In genomic region chr7:96322847-96323461, GRCh38 we compare ENCODE assay signal across 11 cellular contexts. TPM values are rescaled to one million over a fixed set of nuclear protein-coding genes. Genes with fewer than 3 reads are reported as not detected.
DNase-seq lines count a peak whose midpoint lies in the region; ATAC-seq and TF ChIP-seq lines count a peak whose summit lies in the region.
"Had no signal": no experiment of that assay in that cellular context is flagged by ENCODE, and none has a peak within 500 bp of the region (broad histone marks: within the 10 kb centered on the region; RNA-seq: fewer than 3 reads in every experiment).

No MANE protein-coding gene starts in this region.

- no peaks in the 10 kb centered on the region for H3K27me3 ChIP-seq in iPS-20b (ENCODE audit: insufficient read depth, low read length)
- no peaks in the 10 kb centered on the region for H3K27me3 ChIP-seq in dorsolateral prefrontal cortex
- H3K27me3 ChIP-seq: body of pancreas, vagina had no signal

- H3K4me3 ChIP-seq in iPS-20b (ENCODE audit: low read length) (peak overlapping the region; percentile 69; the same call in 1 of the 2 replicates), dorsolateral prefrontal cortex (peak overlapping the region in 13 of 59 donors; percentile 68 to 98 (median 91))
- H3K4me3 ChIP-seq: body of pancreas had no signal

- no peaks in the 10 kb centered on the region for H3K36me3 ChIP-seq in iPS-20b (ENCODE audit: insufficient read depth, low read depth, low read length)
- H3K36me3 ChIP-seq: vagina had no signal

- H3K9me3 Mint-ChIP-seq in WTC11, result peaks cover 10% of the 10 kb centered on the region
- peaks cover 0 to 12% of the 10 kb centered on the region in 2 donors for H3K9me3 Mint-ChIP-seq in stimulated activated naive CD8-positive, alpha-beta T cell treated with anti-CD3 and anti-CD28 coated beads, Interleukin-15, amount 100 ng/mL, for 72 hours

- POLR2A ChIA-PET in WTC11 (lab: Charles Lee), result interaction anchor here (0.7 kb wide), 1 partner anchor 405 kb away, joined by 3 read pairs; no protein-coding TSS in a partner anchor

- no peaks in the 10 kb centered on the region for H3K9me3 ChIP-seq in iPS-20b (ENCODE audit: insufficient read depth, low read depth, low read length)
- H3K9me3 ChIP-seq: body of pancreas, vagina had no signal

- peak; percentile 12 for DNase-seq in activated naive CD4-positive, alpha-beta T cell treated with Interleukin-2 at 50 U/mL for 16 hours
- DNase-seq in activated naive CD4-positive, alpha-beta T cell treated with anti-CD3 and anti-CD28 coated beads, Interleukin-2, amount 50 U/mL, for 16 hours, result no peak
- DNase-seq in WTC11 (ENCODE audit: low spot score) (no peak), cerebellar nuclear complex (lab: John Stamatoyannopoulos, UW) (no peak), dorsolateral prefrontal cortex (no peak)
- peak in 1 of 2 donors; percentile 50 for DNase-seq in stimulated activated naive CD8-positive, alpha-beta T cell treated with anti-CD3 and anti-CD28 coated beads, Interleukin-15, amount 100 ng/mL, for 72 hours
- no peak for DNase-seq in effector CD4-positive, alpha-beta T cell
- DNase-seq: body of pancreas had no signal

- no peak for TF ChIP-seq CTCF in WTC11 (IDR thresholded peaks at IDR 0.05)
- TF ChIP-seq CTCF in dorsolateral prefrontal cortex (IDR thresholded peaks at IDR 0.05 in 54 of 56, conservative IDR thresholded peaks at IDR 0.05 in 2 of 56; ENCODE audit: low read depth in 1 of 56, partially characterized antibody in 56 of 56), result no peak

- no peak overlapping the region for H3K9ac ChIP-seq in iPS-20b (ENCODE audit: low read depth, low read length)

- H3K4me1 ChIP-seq in iPS-20b (ENCODE audit: insufficient read depth, low read length), result peaks cover 13% of the 10 kb centered on the region; the same call in 1 of the 2 replicates

- H3K27me3 Mint-ChIP-seq in WTC11 (ENCODE audit: low read depth), result peaks cover 4% of the 10 kb centered on the region; the same call in 1 of the 2 replicates
- peaks cover 20% of the 10 kb centered on the region for H3K27me3 Mint-ChIP-seq in stimulated activated naive CD8-positive, alpha-beta T cell treated with anti-CD3 and anti-CD28 coated beads, Interleukin-15, amount 100 ng/mL, for 72 hours

- H3K4me1 Mint-ChIP-seq in WTC11, result peaks cover 33% of the 10 kb centered on the region
- peaks cover 45% of the 10 kb centered on the region for H3K4me1 Mint-ChIP-seq in stimulated activated naive CD8-positive, alpha-beta T cell treated with anti-CD3 and anti-CD28 coated beads, Interleukin-15, amount 100 ng/mL, for 72 hours

- H3K27ac Mint-ChIP-seq in WTC11, result no peak overlapping the region
- no peak overlapping the region for H3K27ac Mint-ChIP-seq in stimulated activated naive CD8-positive, alpha-beta T cell treated with anti-CD3 and anti-CD28 coated beads, Interleukin-15, amount 100 ng/mL, for 72 hours

- intact Hi-C loops in dorsolateral prefrontal cortex (cut with DNase I), result loop anchor here (1.0 to 10.0 kb wide), 4 partner anchors 25 to 702 kb away; partner anchors contain the start of gene DLX5 (in 1 of the 2)

- H3K27ac ChIP-seq in iPS-20b (ENCODE audit: low read length) (no peak overlapping the region), dorsolateral prefrontal cortex (peak overlapping the region in 20 of 59 donors; percentile 87 to 98 (median 96))
- H3K27ac ChIP-seq: SK-N-MC had no signal

- H3K4me3 Mint-ChIP-seq in WTC11, result peak overlapping the region; percentile 82
- peak overlapping the region; percentile 88 to 92 for H3K4me3 Mint-ChIP-seq in stimulated activated naive CD8-positive, alpha-beta T cell treated with anti-CD3 and anti-CD28 coated beads, Interleukin-15, amount 100 ng/mL, for 72 hours

- H3K36me3 Mint-ChIP-seq in WTC11, result no peaks in the 10 kb centered on the region

- CTCF ChIA-PET in WTC11 (lab: Charles Lee), result no interaction called here

- no peak for ATAC-seq in WTC11
- ATAC-seq in stimulated activated naive CD8-positive, alpha-beta T cell treated with anti-CD3 and anti-CD28 coated beads, Interleukin-15, amount 100 ng/mL, for 72 hours, result peak; percentile 65

TF ChIP-seq in WTC11, 78 proteins besides CTCF, POLR2A, EP300 and RAD21:
- no peak for TF ChIP-seq NFYB (CRISPR knock-in tag; conservative IDR thresholded peaks at IDR 0.05; ENCODE audit: low read depth)
- TF ChIP-seq FOXJ3 (CRISPR knock-in tag; IDR thresholded peaks at IDR 0.05; ENCODE audit: borderline replicate concordance), result no peak
- TF ChIP-seq, protein P1, sequence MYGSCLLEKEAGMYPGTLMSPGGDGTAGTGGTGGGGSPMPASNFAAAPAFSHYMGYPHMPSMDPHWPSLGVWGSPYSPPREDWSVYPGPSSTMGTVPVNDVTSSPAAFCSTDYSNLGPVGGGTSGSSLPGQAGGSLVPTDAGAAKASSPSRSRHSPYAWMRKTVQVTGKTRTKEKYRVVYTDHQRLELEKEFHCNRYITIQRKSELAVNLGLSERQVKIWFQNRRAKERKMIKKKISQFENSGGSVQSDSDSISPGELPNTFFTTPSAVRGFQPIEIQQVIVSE (CRISPR knock-in tag; IDR thresholded peaks at IDR 0.05; ENCODE audit: borderline replicate concordance), result no peak
- TF ChIP-seq TP53 (CRISPR knock-in tag; IDR thresholded peaks at IDR 0.05), result no peak
- no peak for TF ChIP-seq CREB1 (CRISPR knock-in tag; IDR thresholded peaks at IDR 0.05)
- TF ChIP-seq E2F5 (CRISPR knock-in tag; IDR thresholded peaks at IDR 0.05), result no peak
- TF ChIP-seq ZNF219 (CRISPR knock-in tag; IDR thresholded peaks at IDR 0.05; ENCODE audit: borderline replicate concordance), result no peak
- no peak for TF ChIP-seq ATF1 (CRISPR knock-in tag; IDR thresholded peaks at IDR 0.05)
- TF ChIP-seq, protein P2, sequence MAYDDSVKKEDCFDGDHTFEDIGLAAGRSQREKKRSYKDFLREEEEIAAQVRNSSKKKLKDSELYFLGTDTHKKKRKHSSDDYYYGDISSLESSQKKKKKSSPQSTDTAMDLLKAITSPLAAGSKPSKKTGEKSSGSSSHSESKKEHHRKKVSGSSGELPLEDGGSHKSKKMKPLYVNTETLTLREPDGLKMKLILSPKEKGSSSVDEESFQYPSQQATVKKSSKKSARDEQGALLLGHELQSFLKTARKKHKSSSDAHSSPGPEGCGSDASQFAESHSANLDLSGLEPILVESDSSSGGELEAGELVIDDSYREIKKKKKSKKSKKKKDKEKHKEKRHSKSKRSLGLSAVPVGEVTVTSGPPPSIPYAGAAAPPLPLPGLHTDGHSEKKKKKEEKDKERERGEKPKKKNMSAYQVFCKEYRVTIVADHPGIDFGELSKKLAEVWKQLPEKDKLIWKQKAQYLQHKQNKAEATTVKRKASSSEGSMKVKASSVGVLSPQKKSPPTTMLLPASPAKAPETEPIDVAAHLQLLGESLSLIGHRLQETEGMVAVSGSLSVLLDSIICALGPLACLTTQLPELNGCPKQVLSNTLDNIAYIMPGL (CRISPR knock-in tag; IDR thresholded peaks at IDR 0.05), result no peak
- TF ChIP-seq USF2 (CRISPR knock-in tag; IDR thresholded peaks at IDR 0.05), result no peak
- TF ChIP-seq ELF4 (CRISPR knock-in tag; IDR thresholded peaks at IDR 0.05; ENCODE audit: low read depth), result no peak
- TF ChIP-seq, protein P3, sequence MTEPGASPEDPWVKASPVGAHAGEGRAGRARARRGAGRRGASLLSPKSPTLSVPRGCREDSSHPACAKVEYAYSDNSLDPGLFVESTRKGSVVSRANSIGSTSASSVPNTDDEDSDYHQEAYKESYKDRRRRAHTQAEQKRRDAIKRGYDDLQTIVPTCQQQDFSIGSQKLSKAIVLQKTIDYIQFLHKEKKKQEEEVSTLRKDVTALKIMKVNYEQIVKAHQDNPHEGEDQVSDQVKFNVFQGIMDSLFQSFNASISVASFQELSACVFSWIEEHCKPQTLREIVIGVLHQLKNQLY (CRISPR knock-in tag; IDR thresholded peaks at IDR 0.05), result no peak
- no peak for TF ChIP-seq NFATC4 (CRISPR knock-in tag; IDR thresholded peaks at IDR 0.05)
- no peak for TF ChIP-seq CBFB (CRISPR knock-in tag; IDR thresholded peaks at IDR 0.05; ENCODE audit: low read depth)
- TF ChIP-seq MYBL2 (CRISPR knock-in tag; IDR thresholded peaks at IDR 0.05), result no peak

RNA-seq across cellular contexts. Expression of gene SLC25A13, which starts 1.1 kb away (rescaled TPM):
- total RNA-seq in WTC11 (2021) (66.0 to 77.2 TPM (median 71.1 TPM) in 3 replicates), dorsolateral prefrontal cortex (10 to 100 TPM in 117 of 120 experiments, 1 to 10 TPM in 3; 8.6 to 61.9 (median 21.0) TPM)
